In the genomic region with DNA sequence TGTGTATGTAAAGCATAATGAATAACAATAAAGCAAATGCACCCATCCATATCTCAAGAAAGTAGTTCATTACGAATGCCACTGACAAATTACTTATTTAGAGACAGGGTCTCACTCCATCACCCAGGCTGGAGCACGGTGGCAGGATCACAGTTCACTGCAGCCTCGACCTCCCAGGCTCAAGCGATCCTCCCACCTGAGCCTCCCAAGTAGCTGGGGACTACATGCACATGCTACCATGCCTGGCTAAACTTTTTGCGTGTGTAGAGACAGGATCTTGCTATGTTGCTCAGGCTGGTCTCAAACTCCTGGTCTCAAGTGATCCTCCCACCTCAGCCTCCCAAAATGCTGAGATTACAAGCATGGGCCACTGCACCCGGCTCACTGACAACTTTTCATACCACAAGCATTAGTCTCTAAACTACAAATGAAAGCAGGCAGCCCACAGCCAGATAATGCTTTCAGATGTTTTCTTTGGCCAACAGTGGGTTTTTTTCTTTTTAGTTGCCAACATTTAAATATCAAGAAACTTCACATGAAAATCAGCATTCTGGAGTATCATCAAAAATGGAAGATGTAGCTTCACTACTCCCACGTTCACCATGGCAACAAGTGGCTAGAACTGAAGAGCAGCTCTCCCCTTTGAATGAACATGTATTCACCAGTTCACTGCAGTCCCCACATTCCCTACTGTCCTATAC, we compare ENCODE assay signal across 16 cellular contexts. TPM values are rescaled to one million over a fixed set of nuclear protein-coding genes. Genes with fewer than 3 reads are reported as not detected.
DNase-seq lines count a peak whose midpoint lies in the region; ATAC-seq and TF ChIP-seq lines count a peak whose summit lies in the region.
"Had no signal": no experiment of that assay in that cellular context is flagged by ENCODE, and none has a peak within 500 bp of the region (broad histone marks: within the 10 kb centered on the region; RNA-seq: fewer than 3 reads in every experiment).

No MANE protein-coding gene starts in this region.

- H3K9me2 ChIP-seq in hepatocyte (replicated peaks; ENCODE audit: insufficient read depth) = no peaks in the 10 kb centered on the region

- H3K9me3 ChIP-seq in hepatocyte (ENCODE audit: low read depth) (no peaks in the 10 kb centered on the region), vagina (no peaks in the 10 kb centered on the region)
- H3K9me3 ChIP-seq: uterus had no signal

- no peak for TF ChIP-seq POLR2A in vagina (IDR thresholded peaks at IDR 0.05)

- no peak for DNase-seq in left cardiac atrium
- DNase-seq in cardiac septum (ENCODE audit: low spot score) = no peak
- DNase-seq in amniotic epithelial cell (ENCODE audit: low read depth) = peak; percentile 52
- DNase-seq in hepatocyte (ENCODE audit: low spot score) = no peak
- no peak for DNase-seq in vagina (ENCODE audit: extremely low spot score in 2 of 2)
- DNase-seq in GM20000 (ENCODE audit: low spot score) = no peak
- DNase-seq: ACHN, cerebellar nuclear complex, DMS79 treated with DMSO at 0.1 percent for 48 hours, immature natural killer cell, NCI-H1930, uterus had no signal

- H3K27me3 ChIP-seq in hepatocyte = no peaks in the 10 kb centered on the region
- H3K27me3 ChIP-seq in vagina = no peaks in the 10 kb centered on the region
- H3K27me3 ChIP-seq: uterus had no signal

- peaks cover 7% of the 10 kb centered on the region for H3K4me1 ChIP-seq in hepatocyte (ENCODE audit: insufficient read depth)
- peaks cover 76% of the 10 kb centered on the region for H3K4me1 ChIP-seq in vagina
- H3K4me1 ChIP-seq: uterus had no signal

- no peak overlapping the region for H3K4me2 ChIP-seq in hepatocyte

- H3K4me3 ChIP-seq in hepatocyte = no peak overlapping the region
- no peak overlapping the region for H3K4me3 ChIP-seq in vagina
- H3K4me3 ChIP-seq: skin epidermis, uterus had no signal

- H3K27ac ChIP-seq in hepatocyte = peak overlapping the region; percentile 78
- H3K27ac ChIP-seq in vagina = peak overlapping the region; percentile 44
- H3K27ac ChIP-seq: skin epidermis had no signal

- 94% methylated on average over 7 of the region's 7 CpGs for WGBS in hepatocyte (ENCODE audit: low lambda C conversion rate, missing lambda C conversion rate)

- H3K79me2 ChIP-seq in hepatocyte = peaks cover 94% of the 10 kb centered on the region

- H3K36me3 ChIP-seq in hepatocyte (replicated peaks; ENCODE audit: insufficient read depth, low read depth) (no peaks in the 10 kb centered on the region), vagina (peaks cover 0 to 5% of the 10 kb centered on the region in 2 donors)
- H3K36me3 ChIP-seq: uterus had no signal

- H4K20me1 ChIP-seq in hepatocyte (ENCODE audit: insufficient read depth, poor library complexity, severe bottlenecking) = peaks cover 42% of the 10 kb centered on the region

- H2AFZ ChIP-seq in hepatocyte = no peak overlapping the region

- TF ChIP-seq CTCF in hepatocyte (IDR thresholded peaks at IDR 0.05; ENCODE audit: poor library complexity) (no peak), vagina (IDR thresholded peaks at IDR 0.05) (no peak), GM20000 (IDR thresholded peaks at IDR 0.05; ENCODE audit: extremely low read depth, missing control alignments) (no peak)

- ATAC-seq in left cardiac atrium (peak; percentile 27 to 79), GM21526 (IDR thresholded peaks at IDR 0.05; ENCODE audit: low FRiP score, unreplicated experiment) (no peak), HG03565 (IDR thresholded peaks at IDR 0.05; ENCODE audit: unreplicated experiment) (no peak)
- ATAC-seq: activated CD4-positive, CD25-positive, alpha-beta regulatory T cell treated with anti-CD3 and anti-CD28 coated beads, Interleukin-2, amount 50 U/mL, for 24 hours had no signal

- intact Hi-C loops in left cardiac atrium (cut with DNase I) = no loop called here
- intact Hi-C loops in cardiac septum (cut with DNase I) = no loop called here
- intact Hi-C loops in vagina (cut with DNase I) = no loop called here

RNA-seq across cellular contexts. Expression of a gene that starts 7.7 kb away (rescaled TPM):
- total RNA-seq in left cardiac atrium = 10 to 100 TPM; 49.7 to 50.9 TPM
- total RNA-seq in cardiac septum = 66.2 TPM
- total RNA-seq in hepatocyte = 41.0 and 50.1 TPM in 2 replicates
- 55.8 and 56.1 TPM in 2 replicates for polyA plus RNA-seq in hepatocyte
- 52.1 TPM for total RNA-seq in vagina

Comparison
In these comparisons a context has a peak if more than half of its experiments do, and no peak if none do; other contexts are left out.
1. ATAC-seq: peak in left cardiac atrium (2 of 2); none in GM21526 (single experiment) and HG03565 (single experiment).